Comparison of ENCODE assay signal across 17 cellular contexts in the genomic region with DNA sequence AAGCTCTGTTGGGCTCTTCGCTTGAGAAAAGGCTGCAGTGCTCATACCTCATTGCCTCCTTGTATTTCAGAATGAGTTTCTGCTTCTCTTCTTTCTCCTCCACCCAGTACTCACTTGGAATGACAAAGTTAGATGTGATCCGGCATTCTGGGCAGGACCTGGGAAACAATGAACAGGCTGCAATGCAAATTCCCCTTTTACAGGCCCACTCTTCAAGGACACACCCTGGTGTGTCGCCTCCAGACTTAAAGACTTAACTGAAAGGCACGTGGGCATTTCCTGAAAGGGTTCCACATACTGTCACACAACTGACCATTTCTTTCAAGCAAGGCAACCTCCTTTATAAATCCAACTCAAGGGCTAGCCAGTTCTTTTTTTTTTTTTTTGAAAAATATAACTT. TPM values are rescaled to one million over a fixed set of nuclear protein-coding genes. Genes with fewer than 3 reads are reported as not detected.
"Had no signal": no experiment of that assay in that cellular context is flagged by ENCODE, and none has a peak within 500 bp of the region (broad histone marks: within the 10 kb centered on the region; RNA-seq: fewer than 3 reads in every experiment).

No MANE protein-coding gene starts in this region.

- H3K27me3 Mint-ChIP-seq: activated B cell treated with CpG ODN at 0.5 μM for 24 hours; activated CD4-positive, alpha-beta T cell treated with anti-CD3 and anti-CD28 coated beads, Interleukin-2, amount 10 ng/mL, durations not matched to agents 7 days and 5 days; activated naive CD4-positive, alpha-beta T cell treated with anti-CD3 and anti-CD28 coated beads, Interleukin-2, amount 10 ng/mL, durations not matched to agents 7 days and 5 days; central memory CD8-positive, alpha-beta T cell; stimulated activated naive CD8-positive, alpha-beta T cell treated with anti-CD3 and anti-CD28 coated beads, Interleukin-15, Interleukin-2, amounts not matched to agents 100 ng/mL and 50 ng/mL, for 24 hours had no signal

- H3K4me3 Mint-ChIP-seq: activated B cell treated with CpG ODN at 0.5 μM for 24 hours; activated CD4-positive, alpha-beta T cell treated with anti-CD3 and anti-CD28 coated beads, Interleukin-2, amount 10 ng/mL, durations not matched to agents 7 days and 5 days; activated naive CD4-positive, alpha-beta T cell treated with anti-CD3 and anti-CD28 coated beads, Interleukin-2, amount 10 ng/mL, durations not matched to agents 7 days and 5 days; activated T-cell treated with anti-CD3 and anti-CD28 coated beads, Interleukin-2, amount 50 U/mL, for 4 hours; central memory CD8-positive, alpha-beta T cell; nephron progenitor cell; stimulated activated naive CD8-positive, alpha-beta T cell treated with anti-CD3 and anti-CD28 coated beads, Interleukin-15, Interleukin-2, amounts not matched to agents 100 ng/mL and 50 ng/mL, for 24 hours had no signal

- H3K9me3 Mint-ChIP-seq: activated B cell treated with CpG ODN at 0.5 μM for 24 hours; activated CD4-positive, alpha-beta T cell treated with anti-CD3 and anti-CD28 coated beads, Interleukin-2, amount 10 ng/mL, durations not matched to agents 7 days and 5 days; activated naive CD4-positive, alpha-beta T cell treated with anti-CD3 and anti-CD28 coated beads, Interleukin-2, amount 10 ng/mL, durations not matched to agents 7 days and 5 days; activated T-cell treated with anti-CD3 and anti-CD28 coated beads, Interleukin-2, amount 50 U/mL, for 4 hours; central memory CD8-positive, alpha-beta T cell; nephron progenitor cell; stimulated activated naive CD8-positive, alpha-beta T cell treated with anti-CD3 and anti-CD28 coated beads, Interleukin-15, Interleukin-2, amounts not matched to agents 100 ng/mL and 50 ng/mL, for 24 hours; T-helper 1 cell treated with Interleukin-12 subunit alpha and Interleukin-12 subunit beta and Interleukin-4 antibody, amounts not matched to agents 30 μg/mL and 1 μg/mL, for 36 hours had no signal

- ATAC-seq: activated T-cell treated with anti-CD3 and anti-CD28 coated beads, Interleukin-2, amount 50 U/mL, for 4 hours; body of pancreas; left lobe of liver had no signal

- H3K27ac Mint-ChIP-seq: activated B cell treated with CpG ODN at 0.5 μM for 24 hours; activated naive CD4-positive, alpha-beta T cell treated with anti-CD3 and anti-CD28 coated beads, Interleukin-2, amount 10 ng/mL, durations not matched to agents 7 days and 5 days had no signal

- H3K27me3 ChIP-seq: body of pancreas had no signal

- H3K4me3 ChIP-seq: body of pancreas had no signal

- H3K9me3 ChIP-seq: body of pancreas, SK-N-SH had no signal

- DNase-seq: activated B cell treated with CpG ODN at 0.5 μM for 24 hours; activated CD4-positive, alpha-beta T cell treated with anti-CD3 and anti-CD28 coated beads, Interleukin-2, amount 10 ng/mL, durations not matched to agents 7 days and 5 days; activated naive CD4-positive, alpha-beta T cell treated with anti-CD3 and anti-CD28 coated beads, Interleukin-2, amount 10 ng/mL, durations not matched to agents 7 days and 5 days; activated T-cell treated with anti-CD3 and anti-CD28 coated beads, Interleukin-2, amount 50 U/mL, for 4 hours; amniotic stem cell; body of pancreas; dermis blood vessel endothelial cell; erythroblast; nephron progenitor cell; SK-N-SH; stimulated activated CD4-positive, alpha-beta T cell treated with anti-CD3 and anti-CD28 coated beads, Interleukin-12 subunit alpha, Interleukin-12 subunit beta, amount 100 ng/mL, for 4 hours had no signal

RNA-seq across cellular contexts. Expression of a gene that starts 51.9 kb away (rescaled TPM):
- total RNA-seq: dermis blood vessel endothelial cell, left lobe of liver, osteoblast, temporal lobe had no signal
